In the genomic region with DNA sequence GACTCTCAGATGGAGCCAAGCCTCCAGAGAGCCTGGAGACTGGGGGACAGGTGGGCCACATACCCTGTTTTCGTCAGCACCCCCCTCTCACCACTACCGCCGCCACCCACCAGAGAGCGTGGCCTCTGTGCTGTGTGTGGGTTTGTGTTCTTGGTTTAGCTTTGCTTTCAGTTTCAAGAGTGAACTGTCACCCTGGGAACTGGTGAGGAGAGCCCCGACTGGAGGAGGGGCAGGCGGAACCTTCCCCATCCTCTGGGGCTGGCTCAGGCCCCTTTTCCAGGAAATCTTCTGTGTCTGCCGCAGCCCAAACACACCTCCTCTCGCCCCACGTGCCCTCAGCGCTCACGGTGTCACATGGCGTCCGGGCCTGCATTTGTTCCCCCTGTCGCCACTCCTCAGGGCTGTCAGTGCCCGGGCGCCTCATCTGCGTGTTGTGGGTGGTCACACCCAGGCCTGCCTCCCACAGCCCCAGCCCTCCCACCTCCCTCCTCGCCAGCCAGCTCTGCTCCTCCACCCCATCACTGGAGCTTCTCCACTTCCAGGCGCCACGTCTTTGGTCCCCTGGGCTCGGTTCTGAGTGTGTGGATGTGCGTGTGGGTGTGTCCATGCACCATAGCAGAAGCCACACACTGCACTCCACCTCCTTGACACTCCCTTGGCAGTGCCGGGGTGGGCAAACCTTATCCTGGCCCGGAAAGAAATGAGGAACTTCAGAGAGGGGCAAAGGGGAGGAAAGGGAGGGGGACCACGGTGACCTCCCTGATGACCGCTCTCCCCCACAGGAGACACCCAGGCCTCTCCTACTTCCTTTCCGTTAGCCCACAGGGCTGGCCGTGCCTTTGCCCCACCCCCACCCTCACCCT, we compare ENCODE assay signal across 7 cellular contexts. TPM values are rescaled to one million over a fixed set of nuclear protein-coding genes. Genes with fewer than 3 reads are reported as not detected.
DNase-seq lines count a peak whose midpoint lies in the region; ATAC-seq, FAIRE-seq and TF ChIP-seq lines count a peak whose summit lies in the region.

No MANE protein-coding gene starts in this region.

- no peak for TF ChIP-seq CTCF in H1 (IDR thresholded peaks at IDR 0.05; ENCODE audit: control extremely low read depth in 1 of 3, insufficient read depth in 1 of 3, low read depth in 1 of 3, low read length in 3 of 3)

- H3K27ac ChIP-seq in H1 (ENCODE audit: low read depth, low read length), result no peak overlapping the region
- peak overlapping the region; percentile 65 for H3K27ac ChIP-seq in skeletal muscle tissue (ENCODE audit: low read depth, low read length)

- H3K23me2 ChIP-seq in H1 (ENCODE audit: low read depth, low read length), result no peaks in the 10 kb centered on the region

- no peak overlapping the region for H3K9ac ChIP-seq in H1 (replicated peaks in 1 of 4; ENCODE audit: extremely low read depth in 1 of 4, low read depth in 3 of 4, low read length in 3 of 4)
- peak overlapping the region in 1 of 3 donors; percentile 16 for H3K9ac ChIP-seq in skeletal muscle tissue (ENCODE audit: low read depth in 1 of 3, low read length in 3 of 3)

- H3K9me3 ChIP-seq in H1 (ENCODE audit: insufficient read depth in 2 of 2, low read depth in 1 of 2, low read length in 1 of 2), result no peaks in the 10 kb centered on the region
- no peaks in the 10 kb centered on the region for H3K9me3 ChIP-seq in skeletal muscle tissue (ENCODE audit: control insufficient read depth in 3 of 3, low read length in 3 of 3)

- DNase-seq in activated CD4-positive, CD25-positive, alpha-beta regulatory T cell treated with anti-CD3 and anti-CD28 coated beads, Interleukin-2, amount 50 U/mL, for 72 hours, result peak; percentile 61
- DNase-seq in H1 (ENCODE audit: low read depth in 1 of 2, low spot score in 2 of 2) (no peak), NCI-H526 (lab: John Stamatoyannopoulos, UW) (no peak), NCI-H1417 (lab: John Stamatoyannopoulos, UW) (no peak)

- WGBS in H1 (ENCODE audit: extremely low coverage in 1 of 2, insufficient coverage in 1 of 2, insufficient read length in 1 of 2, insufficient replicate concordance in 2 of 2, low coverage in 1 of 2, low lambda C conversion rate in 2 of 2, missing lambda C conversion rate in 1 of 2), 2 experiments, result 70% methylated on average over 2 of the region's 28 CpGs; no CpG with 5 or more reads in 1 of the 2 experiments

- H2BK20ac ChIP-seq in H1 (ENCODE audit: low read length), result no peak overlapping the region

- no peak overlapping the region for H3K56ac ChIP-seq in H1 (replicated peaks; ENCODE audit: insufficient read length, low read depth, low read length)

- H3K4me2 ChIP-seq in H1 (ENCODE audit: insufficient read depth in 1 of 2, low read depth in 2 of 2, low read length in 2 of 2), result 0 out of 4 replicates have a peak overlapping the region, but pooled peaks of 1 of the 2 experiments have one; percentile 21

- TF ChIP-seq POLR2A in H1 (IDR thresholded peaks at IDR 0.05; ENCODE audit: control extremely low read depth in 1 of 2, low read depth in 2 of 2, low read length in 2 of 2), result no peak

- TF ChIP-seq RAD21 in H1 (IDR thresholded peaks at IDR 0.05 in 1 of 2, conservative IDR thresholded peaks at IDR 0.05 in 1 of 2; ENCODE audit: low read depth in 2 of 2, low read length in 2 of 2), result no peak

- no peaks in the 10 kb centered on the region for H3K79me2 ChIP-seq in H1 (ENCODE audit: control insufficient read depth in 1 of 2, insufficient read depth in 2 of 2, low read length in 2 of 2)

- CTCF ChIA-PET in H1 (lab: Charles Lee; ENCODE audit: partially characterized antibody), result interaction anchor here (1.0 to 4.1 kb wide), 4 partner anchors 13 to 65 kb away, joined by 3 to 36 read pairs (median 13); no protein-coding TSS in a partner anchor

- H4K8ac ChIP-seq in H1 (ENCODE audit: extremely low read depth, insufficient read depth, low read length), result no peak overlapping the region; the same call in 1 of the 2 replicates

- no peak for FAIRE-seq in H1 (lab: Jason Lieb, UNC)

- H3K4me1 ChIP-seq in H1 (replicated peaks in 1 of 4; ENCODE audit: control insufficient read depth in 3 of 4, insufficient read depth in 4 of 4, low read length in 3 of 4), result peaks cover 0 to 22% (median 6%) of the 10 kb centered on the region in 4 experiments; a peak in 5 of 7 replicates
- peaks cover 16 to 24% (median 19%) of the 10 kb centered on the region in 3 donors for H3K4me1 ChIP-seq in skeletal muscle tissue (ENCODE audit: control insufficient read depth in 3 of 3, insufficient read depth in 3 of 3, low read length in 3 of 3)

- no peaks in the 10 kb centered on the region for H3K79me1 ChIP-seq in H1 (ENCODE audit: low read depth, low read length)

- 0 out of 2 replicates have a peak overlapping the region, but pooled peaks have one; percentile 27 for H2BK12ac ChIP-seq in H1 (ENCODE audit: low read depth, low read length)

- no peaks in the 10 kb centered on the region for H4K20me1 ChIP-seq in H1 (replicated peaks in 1 of 2; ENCODE audit: control insufficient read depth in 1 of 2, insufficient read depth in 2 of 2, low read length in 2 of 2)

- no peak overlapping the region for H3K23ac ChIP-seq in H1 (ENCODE audit: insufficient read length)

- no peak overlapping the region for H3K14ac ChIP-seq in H1 (ENCODE audit: insufficient read length)

- no peak overlapping the region for H2BK15ac ChIP-seq in H1 (ENCODE audit: low read length)

- no peak overlapping the region for H2AK5ac ChIP-seq in H1 (ENCODE audit: low read depth, low read length)

- POLR2A ChIA-PET in H1 (lab: Charles Lee; ENCODE audit: partially characterized antibody), result interaction anchor here (1.0 kb wide), 1 partner anchor 40 kb away, joined by 3 read pairs; no protein-coding TSS in a partner anchor

- H3K27me3 ChIP-seq in H1 (replicated peaks in 1 of 4; ENCODE audit: control insufficient read depth in 3 of 4, extremely low read depth in 1 of 4, insufficient read depth in 3 of 4, low read length in 3 of 4) (no peaks in the 10 kb centered on the region), skeletal muscle tissue (ENCODE audit: control insufficient read depth in 3 of 3, insufficient read depth in 3 of 3, low read length in 3 of 3) (no peaks in the 10 kb centered on the region)

- peak overlapping the region; percentile 81 for H4K91ac ChIP-seq in H1 (replicated peaks; ENCODE audit: insufficient read length, low read length)

- H4K5ac ChIP-seq in H1 (ENCODE audit: insufficient read length, low read depth, low read length), result no peak overlapping the region

- no peaks in the 10 kb centered on the region for H3K36me3 ChIP-seq in H1 (ENCODE audit: control insufficient read depth in 2 of 4, insufficient read depth in 4 of 4, low read length in 3 of 4)
- H3K36me3 ChIP-seq in skeletal muscle tissue (ENCODE audit: control insufficient read depth in 3 of 3, insufficient read depth in 3 of 3, low read length in 3 of 3), result no peaks in the 10 kb centered on the region

- H2BK5ac ChIP-seq in H1 (ENCODE audit: low read depth, low read length), result no peak overlapping the region

- H2AFZ ChIP-seq in H1 (ENCODE audit: low read length), result no peak overlapping the region

- H3K18ac ChIP-seq in H1 (ENCODE audit: extremely low read depth, low read length), result no peak overlapping the region

- ATAC-seq in GM19351 (IDR thresholded peaks at IDR 0.05; ENCODE audit: unreplicated experiment) (peak; percentile 59), HG03378 (IDR thresholded peaks at IDR 0.05; ENCODE audit: unreplicated experiment) (peak; percentile 72)

- no peak overlapping the region for H3K4me3 ChIP-seq in H1 (ENCODE audit: extremely low read depth in 1 of 4, insufficient read depth in 2 of 4, low read depth in 3 of 4, low read length in 4 of 4)
- peak overlapping the region in 1 of 3 donors; percentile 31 for H3K4me3 ChIP-seq in skeletal muscle tissue (ENCODE audit: low read length in 3 of 3)

- TF ChIP-seq EP300 in H1 (IDR thresholded peaks at IDR 0.05; ENCODE audit: borderline replicate concordance in 1 of 2, low read depth in 2 of 2, low read length in 2 of 2), result no peak

- no peak overlapping the region for H3K4ac ChIP-seq in H1 (replicated peaks; ENCODE audit: insufficient read length, low read depth, low read length)

- no peak overlapping the region for H2BK120ac ChIP-seq in H1 (replicated peaks; ENCODE audit: low read depth, low read length)

TF ChIP-seq in H1, 55 proteins besides CTCF, POLR2A, EP300 and RAD21 (continues in another document):
- no peak for TF ChIP-seq SIX5 (IDR thresholded peaks at IDR 0.05; ENCODE audit: low read depth, low read length)
- no peak for TF ChIP-seq NANOG (IDR thresholded peaks at IDR 0.05; ENCODE audit: insufficient read depth, low read depth, low read length, poor library complexity, severe bottlenecking)
- TF ChIP-seq POU5F1 (IDR thresholded peaks at IDR 0.05; ENCODE audit: low read depth, low read length), result no peak
- TF ChIP-seq, protein P1, sequence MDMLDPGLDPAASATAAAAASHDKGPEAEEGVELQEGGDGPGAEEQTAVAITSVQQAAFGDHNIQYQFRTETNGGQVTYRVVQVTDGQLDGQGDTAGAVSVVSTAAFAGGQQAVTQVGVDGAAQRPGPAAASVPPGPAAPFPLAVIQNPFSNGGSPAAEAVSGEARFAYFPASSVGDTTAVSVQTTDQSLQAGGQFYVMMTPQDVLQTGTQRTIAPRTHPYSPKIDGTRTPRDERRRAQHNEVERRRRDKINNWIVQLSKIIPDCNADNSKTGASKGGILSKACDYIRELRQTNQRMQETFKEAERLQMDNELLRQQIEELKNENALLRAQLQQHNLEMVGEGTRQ (IDR thresholded peaks at IDR 0.05; ENCODE audit: low read length), result no peak
- TF ChIP-seq GABPA (IDR thresholded peaks at IDR 0.05; ENCODE audit: borderline replicate concordance, insufficient read depth, low read length), result no peak
- TF ChIP-seq SAP30 (IDR thresholded peaks at IDR 0.05; ENCODE audit: insufficient read depth, insufficient replicate concordance, low read length), result no peak
- no peak for TF ChIP-seq HDAC6 (IDR thresholded peaks at IDR 0.05; ENCODE audit: low read depth, low read length)
- TF ChIP-seq ZNF274 (IDR thresholded peaks at IDR 0.05; ENCODE audit: borderline replicate concordance, extremely low read depth, low read length), result no peak
- TF ChIP-seq SUZ12 (IDR thresholded peaks at IDR 0.05; ENCODE audit: low read length), result no peak
- no peak for TF ChIP-seq KDM5A (IDR thresholded peaks at IDR 0.05; ENCODE audit: low read length)
- TF ChIP-seq NRF1 (IDR thresholded peaks at IDR 0.05; ENCODE audit: low read depth, low read length), result no peak
- no peak for TF ChIP-seq JUN (IDR thresholded peaks at IDR 0.05; ENCODE audit: low read depth, low read length)

RNA-seq across cellular contexts. Expression of a gene that starts 27.8 kb away (rescaled TPM):
- total RNA-seq in H1 (2021; fragmentation: NEBNext Ultra II Directional; extraction: Animal tissue kit (Norgen Biotek cat#: 25700)), result 1.8 and 2.3 TPM in 2 replicates
- polyA plus RNA-seq in H1 (2011; rRNA removed), result 2.0 and 2.2 TPM in 2 replicates
- 1.1 TPM for polyA plus RNA-seq in H1 (2011; cell fraction: cytosol; rRNA removed)
- polyA plus RNA-seq in H1 (2011; cell fraction: nucleus; rRNA removed), result 1.8 TPM
- 1.4 to 2.3 TPM (median 2.0 TPM) in 4 replicates for polyA plus RNA-seq in H1 (2012, experiment 1 of 2)
- polyA plus RNA-seq in H1 (2012, experiment 2 of 2), result 1.2 TPM
- 0.63 TPM for polyA plus RNA-seq in H1 (2013, experiment 1 of 2)
- 0.85 TPM for polyA plus RNA-seq in H1 (2013, experiment 2 of 2)
- polyA minus RNA-seq in H1 (2011; rRNA and poly(A)+ RNA removed), result 2.2 TPM in 2 replicates
- 1.8 TPM for polyA minus RNA-seq in H1 (2011; cell fraction: cytosol; rRNA and poly(A)+ RNA removed)
- 0.90 TPM for polyA minus RNA-seq in H1 (2011; cell fraction: nucleus; rRNA and poly(A)+ RNA removed)
- total RNA-seq in skeletal muscle tissue, result 5.7 TPM
